Comparison of ENCODE assay signal across 9 cellular contexts in genomic region chr13:45331981-45332830, GRCh38. TPM values are rescaled to one million over a fixed set of nuclear protein-coding genes. Genes with fewer than 3 reads are reported as not detected.
DNase-seq lines count a peak whose midpoint lies in the region; ATAC-seq and TF ChIP-seq lines count a peak whose summit lies in the region.
"Had no signal": no experiment of that assay in that cellular context is flagged by ENCODE, and none has a peak within 500 bp of the region (broad histone marks: within the 10 kb centered on the region; RNA-seq: fewer than 3 reads in every experiment).

No MANE protein-coding gene starts in this region.

- peaks cover 11 to 36% of the 10 kb centered on the region in 2 donors for H3K36me3 ChIP-seq in gastroesophageal sphincter

- H3K4me3 Mint-ChIP-seq in activated CD4-positive, alpha-beta T cell treated with anti-CD3 and anti-CD28 coated beads for 36 hours = no peak overlapping the region

- H3K27me3 Mint-ChIP-seq in activated CD4-positive, alpha-beta T cell treated with anti-CD3 and anti-CD28 coated beads for 36 hours = no peaks in the 10 kb centered on the region

- no peaks in the 10 kb centered on the region for H3K9me3 Mint-ChIP-seq in activated CD4-positive, alpha-beta T cell treated with anti-CD3 and anti-CD28 coated beads for 36 hours (ENCODE audit: low read depth)

- POLR2A ChIA-PET in activated CD4-positive, alpha-beta T cell treated with anti-CD3 and anti-CD28 coated beads for 36 hours (lab: Charles Lee) = interaction anchor here (0.7 kb wide), 1 partner anchor 215 kb away, joined by 3 read pairs; no protein-coding TSS in a partner anchor

- no peak for DNase-seq in activated CD4-positive, alpha-beta T cell treated with anti-CD3 and anti-CD28 coated beads for 36 hours
- DNase-seq in activated CD4-positive, alpha-beta T cell treated with anti-CD3 and anti-CD28 coated beads, Interleukin-2, amount 50 U/mL, for 4 hours = no peak
- peak; percentile 75 for DNase-seq in SW480 (ENCODE audit: low spot score)
- peak; percentile 85 for DNase-seq in stromal cell of bone marrow (ENCODE audit: low read depth)
- no peak for DNase-seq in T-helper 1 cell
- DNase-seq in NK-92 treated with Interleukin-12 subunit alpha and Interleukin-12 subunit beta, amount 100 ng/mL, for 24 hours (lab: John Stamatoyannopoulos, UW) = no peak

- no peaks in the 10 kb centered on the region for H3K9me3 ChIP-seq in gastroesophageal sphincter

- TF ChIP-seq EP300 in gastroesophageal sphincter (IDR thresholded peaks at IDR 0.05) = no peak

- 64 to 88% methylated on average over 4 of the region's 4 CpGs for WGBS in gastroesophageal sphincter (ENCODE audit: low coverage in 1 of 2), 2 donors

- H3K27ac ChIP-seq in gastroesophageal sphincter = peak overlapping the region in 3 of 4 donors; percentile 11 to 55 (median 25)
- H3K27ac ChIP-seq: KMS-11 had no signal

- peaks cover 90% of the 10 kb centered on the region for H3K4me1 Mint-ChIP-seq in activated CD4-positive, alpha-beta T cell treated with anti-CD3 and anti-CD28 coated beads for 36 hours

- no peak for TF ChIP-seq POLR2A in gastroesophageal sphincter (IDR thresholded peaks at IDR 0.05)

- no peak for ATAC-seq in activated CD4-positive, alpha-beta T cell treated with anti-CD3 and anti-CD28 coated beads for 36 hours
- ATAC-seq in gastroesophageal sphincter = peak; percentile 63
- ATAC-seq in HG02798 (IDR thresholded peaks at IDR 0.05; ENCODE audit: poor library complexity, unreplicated experiment) = no peak

- no peak for TF ChIP-seq CTCF in gastroesophageal sphincter (IDR thresholded peaks at IDR 0.05)

- intact Hi-C loops in activated CD4-positive, alpha-beta T cell treated with anti-CD3 and anti-CD28 coated beads for 36 hours (cut with DNase I, micrococcal nuclease) = loop anchor here in 1 of 2 experiments (2.0 to 10.0 kb wide), 2 partner anchors 21 to 843 kb away; no protein-coding TSS in a partner anchor

- peak overlapping the region; percentile 55 for H3K27ac Mint-ChIP-seq in activated CD4-positive, alpha-beta T cell treated with anti-CD3 and anti-CD28 coated beads for 36 hours

- H3K4me1 ChIP-seq in gastroesophageal sphincter = peaks cover 0 to 84% (median 30%) of the 10 kb centered on the region in 3 donors

- no peaks in the 10 kb centered on the region for H3K27me3 ChIP-seq in gastroesophageal sphincter

- no peak overlapping the region for H3K4me3 ChIP-seq in gastroesophageal sphincter

- CTCF ChIA-PET in activated CD4-positive, alpha-beta T cell treated with anti-CD3 and anti-CD28 coated beads for 36 hours (lab: Charles Lee) = interaction anchor here (0.6 to 1.2 kb wide), 3 partner anchors 9 to 285 kb away, joined by 4 to 5 read pairs (median 4); partner anchors contain the start of gene TPT1

- H3K36me3 Mint-ChIP-seq in activated CD4-positive, alpha-beta T cell treated with anti-CD3 and anti-CD28 coated beads for 36 hours (ENCODE audit: low read depth) = peaks cover 34% of the 10 kb centered on the region

RNA-seq across cellular contexts. Expression of gene TPT1, which starts 8.8 kb away (rescaled TPM):
- 1,000 to 10,000 TPM; 3,408 to 3,964 TPM for total RNA-seq in activated CD4-positive, alpha-beta T cell treated with anti-CD3 and anti-CD28 coated beads for 36 hours
- 1,000 to 10,000 TPM; 1,925 to 3,753 (median 2,929) TPM for total RNA-seq in gastroesophageal sphincter

Comparison
In these comparisons a context has a peak if more than half of its experiments do, and no peak if none do; other contexts are left out.
1. DNase-seq: peak in SW480 (single experiment) and stromal cell of bone marrow (single experiment); none in activated CD4-positive, alpha-beta T cell treated with anti-CD3 and anti-CD28 coated beads for 36 hours (single experiment), activated CD4-positive, alpha-beta T cell treated with anti-CD3 and anti-CD28 coated beads, Interleukin-2, amount 50 U/mL, for 4 hours (0 of 2), T-helper 1 cell (0 of 5) and NK-92 treated with Interleukin-12 subunit alpha and Interleukin-12 subunit beta, amount 100 ng/mL, for 24 hours (single experiment).